ENCODE assay signal across 1 cellular context in the genomic region with DNA sequence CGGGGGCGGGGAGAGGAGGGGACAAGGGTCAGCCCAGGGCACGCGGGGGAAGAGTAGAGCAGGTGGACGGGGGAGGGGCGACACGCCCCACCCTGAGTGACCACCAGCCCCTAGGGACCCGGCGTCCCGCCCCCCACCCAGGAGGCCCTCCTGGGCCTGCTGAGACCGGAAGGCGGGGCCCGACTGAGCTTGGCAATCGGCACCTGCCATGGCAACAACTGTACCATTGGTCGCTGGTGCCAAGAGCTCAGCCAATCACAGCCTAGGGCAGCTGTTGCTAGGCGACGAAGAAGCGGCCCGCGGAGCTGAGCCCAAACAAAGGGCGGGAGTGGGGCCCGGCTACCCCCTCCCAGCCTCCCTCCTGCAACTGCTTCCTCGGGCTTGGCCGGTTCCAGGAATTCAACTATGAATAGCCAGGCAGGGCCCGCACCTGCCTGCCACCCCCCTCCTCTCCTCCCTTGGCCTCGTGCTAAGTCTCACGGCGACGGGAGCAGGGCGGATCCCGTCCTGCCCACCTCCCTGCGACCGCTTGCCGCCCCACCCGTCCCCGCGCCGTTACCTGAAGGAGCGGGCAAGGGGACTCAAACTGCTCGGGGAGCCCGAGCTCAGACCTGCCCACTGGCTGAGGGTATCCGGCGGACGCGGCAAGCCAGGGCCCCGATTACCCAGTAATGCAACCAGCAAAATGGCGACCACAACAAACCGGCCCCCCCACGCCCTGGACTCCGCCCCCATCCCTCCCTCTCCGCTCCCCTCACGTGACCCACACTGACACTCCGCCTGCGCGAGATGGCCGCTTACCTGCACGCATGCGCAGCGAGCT.
A peak's percentile ranks its signal among the peaks of the same experiment; 100 is the strongest.
TF ChIP-seq lines count a peak whose summit lies in the region.

TSS of gene DYRK1B (minus strand) at position 699 of the 823 bp plus-strand sequence. CDS start 2,295 bp downstream, outside the sequence.

TF ChIP-seq in WTC11, 78 proteins besides CTCF, POLR2A, EP300 and RAD21 (continued from another document and continues in another):
- no peak for TF ChIP-seq AFF4 (CRISPR knock-in tag; IDR thresholded peaks at IDR 0.05; ENCODE audit: borderline replicate concordance)
- TF ChIP-seq, protein P1, sequence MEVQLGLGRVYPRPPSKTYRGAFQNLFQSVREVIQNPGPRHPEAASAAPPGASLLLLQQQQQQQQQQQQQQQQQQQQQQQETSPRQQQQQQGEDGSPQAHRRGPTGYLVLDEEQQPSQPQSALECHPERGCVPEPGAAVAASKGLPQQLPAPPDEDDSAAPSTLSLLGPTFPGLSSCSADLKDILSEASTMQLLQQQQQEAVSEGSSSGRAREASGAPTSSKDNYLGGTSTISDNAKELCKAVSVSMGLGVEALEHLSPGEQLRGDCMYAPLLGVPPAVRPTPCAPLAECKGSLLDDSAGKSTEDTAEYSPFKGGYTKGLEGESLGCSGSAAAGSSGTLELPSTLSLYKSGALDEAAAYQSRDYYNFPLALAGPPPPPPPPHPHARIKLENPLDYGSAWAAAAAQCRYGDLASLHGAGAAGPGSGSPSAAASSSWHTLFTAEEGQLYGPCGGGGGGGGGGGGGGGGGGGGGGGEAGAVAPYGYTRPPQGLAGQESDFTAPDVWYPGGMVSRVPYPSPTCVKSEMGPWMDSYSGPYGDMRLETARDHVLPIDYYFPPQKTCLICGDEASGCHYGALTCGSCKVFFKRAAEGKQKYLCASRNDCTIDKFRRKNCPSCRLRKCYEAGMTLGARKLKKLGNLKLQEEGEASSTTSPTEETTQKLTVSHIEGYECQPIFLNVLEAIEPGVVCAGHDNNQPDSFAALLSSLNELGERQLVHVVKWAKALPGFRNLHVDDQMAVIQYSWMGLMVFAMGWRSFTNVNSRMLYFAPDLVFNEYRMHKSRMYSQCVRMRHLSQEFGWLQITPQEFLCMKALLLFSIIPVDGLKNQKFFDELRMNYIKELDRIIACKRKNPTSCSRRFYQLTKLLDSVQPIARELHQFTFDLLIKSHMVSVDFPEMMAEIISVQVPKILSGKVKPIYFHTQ (CRISPR knock-in tag; IDR thresholded peaks at IDR 0.05) = peak; percentile 70; the same call in 1 of the 2 replicates
- no peak for TF ChIP-seq SMAD4 (CRISPR knock-in tag; IDR thresholded peaks at IDR 0.05)
- TF ChIP-seq CREM (CRISPR knock-in tag; IDR thresholded peaks at IDR 0.05) = no peak
- 0 out of 2 replicates have a peak, but pooled peaks have one; percentile 16 for TF ChIP-seq E2F5 (CRISPR knock-in tag; IDR thresholded peaks at IDR 0.05)
- TF ChIP-seq TCF7 (CRISPR knock-in tag; IDR thresholded peaks at IDR 0.05; ENCODE audit: low read depth) = no peak
- TF ChIP-seq IRF2 (CRISPR knock-in tag; IDR thresholded peaks at IDR 0.05; ENCODE audit: borderline replicate concordance, low read depth) = no peak
- TF ChIP-seq ZNF121 (CRISPR knock-in tag; IDR thresholded peaks at IDR 0.05) = no peak
- no peak for TF ChIP-seq RORB (CRISPR knock-in tag; IDR thresholded peaks at IDR 0.05)
- TF ChIP-seq JAZF1 (CRISPR knock-in tag; IDR thresholded peaks at IDR 0.05) = no peak
- TF ChIP-seq SP1 (CRISPR knock-in tag; conservative IDR thresholded peaks at IDR 0.05) = peak; percentile 53
- TF ChIP-seq, protein P2, sequence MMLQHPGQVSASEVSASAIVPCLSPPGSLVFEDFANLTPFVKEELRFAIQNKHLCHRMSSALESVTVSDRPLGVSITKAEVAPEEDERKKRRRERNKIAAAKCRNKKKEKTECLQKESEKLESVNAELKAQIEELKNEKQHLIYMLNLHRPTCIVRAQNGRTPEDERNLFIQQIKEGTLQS (CRISPR knock-in tag; conservative IDR thresholded peaks at IDR 0.05) = no peak
- no peak for TF ChIP-seq SOX15 (CRISPR knock-in tag; IDR thresholded peaks at IDR 0.05)
- TF ChIP-seq CDX4 (CRISPR knock-in tag; IDR thresholded peaks at IDR 0.05; ENCODE audit: borderline replicate concordance) = no peak
- 0 out of 2 replicates have a peak, but pooled peaks have one; percentile 42 for TF ChIP-seq ETV6 (CRISPR knock-in tag; IDR thresholded peaks at IDR 0.05)
- peak; percentile 90 for TF ChIP-seq EMX1 (CRISPR knock-in tag; IDR thresholded peaks at IDR 0.05)
- TF ChIP-seq, protein P3, sequence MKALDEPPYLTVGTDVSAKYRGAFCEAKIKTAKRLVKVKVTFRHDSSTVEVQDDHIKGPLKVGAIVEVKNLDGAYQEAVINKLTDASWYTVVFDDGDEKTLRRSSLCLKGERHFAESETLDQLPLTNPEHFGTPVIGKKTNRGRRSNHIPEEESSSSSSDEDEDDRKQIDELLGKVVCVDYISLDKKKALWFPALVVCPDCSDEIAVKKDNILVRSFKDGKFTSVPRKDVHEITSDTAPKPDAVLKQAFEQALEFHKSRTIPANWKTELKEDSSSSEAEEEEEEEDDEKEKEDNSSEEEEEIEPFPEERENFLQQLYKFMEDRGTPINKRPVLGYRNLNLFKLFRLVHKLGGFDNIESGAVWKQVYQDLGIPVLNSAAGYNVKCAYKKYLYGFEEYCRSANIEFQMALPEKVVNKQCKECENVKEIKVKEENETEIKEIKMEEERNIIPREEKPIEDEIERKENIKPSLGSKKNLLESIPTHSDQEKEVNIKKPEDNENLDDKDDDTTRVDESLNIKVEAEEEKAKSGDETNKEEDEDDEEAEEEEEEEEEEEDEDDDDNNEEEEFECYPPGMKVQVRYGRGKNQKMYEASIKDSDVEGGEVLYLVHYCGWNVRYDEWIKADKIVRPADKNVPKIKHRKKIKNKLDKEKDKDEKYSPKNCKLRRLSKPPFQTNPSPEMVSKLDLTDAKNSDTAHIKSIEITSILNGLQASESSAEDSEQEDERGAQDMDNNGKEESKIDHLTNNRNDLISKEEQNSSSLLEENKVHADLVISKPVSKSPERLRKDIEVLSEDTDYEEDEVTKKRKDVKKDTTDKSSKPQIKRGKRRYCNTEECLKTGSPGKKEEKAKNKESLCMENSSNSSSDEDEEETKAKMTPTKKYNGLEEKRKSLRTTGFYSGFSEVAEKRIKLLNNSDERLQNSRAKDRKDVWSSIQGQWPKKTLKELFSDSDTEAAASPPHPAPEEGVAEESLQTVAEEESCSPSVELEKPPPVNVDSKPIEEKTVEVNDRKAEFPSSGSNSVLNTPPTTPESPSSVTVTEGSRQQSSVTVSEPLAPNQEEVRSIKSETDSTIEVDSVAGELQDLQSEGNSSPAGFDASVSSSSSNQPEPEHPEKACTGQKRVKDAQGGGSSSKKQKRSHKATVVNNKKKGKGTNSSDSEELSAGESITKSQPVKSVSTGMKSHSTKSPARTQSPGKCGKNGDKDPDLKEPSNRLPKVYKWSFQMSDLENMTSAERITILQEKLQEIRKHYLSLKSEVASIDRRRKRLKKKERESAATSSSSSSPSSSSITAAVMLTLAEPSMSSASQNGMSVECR (CRISPR knock-in tag; IDR thresholded peaks at IDR 0.05; ENCODE audit: borderline replicate concordance) = no peak; the same call in 1 of the 2 replicates
- peak; percentile 78 for TF ChIP-seq PRRX2 (CRISPR knock-in tag; IDR thresholded peaks at IDR 0.05)
- 0 out of 2 replicates have a peak, but pooled peaks have one; percentile 25 for TF ChIP-seq MYBL2 (CRISPR knock-in tag; IDR thresholded peaks at IDR 0.05)
- no peak for TF ChIP-seq ATF1 (CRISPR knock-in tag; IDR thresholded peaks at IDR 0.05)
- no peak for TF ChIP-seq MXD4 (CRISPR knock-in tag; IDR thresholded peaks at IDR 0.05; ENCODE audit: borderline replicate concordance)
- no peak for TF ChIP-seq TEAD4 (CRISPR knock-in tag; IDR thresholded peaks at IDR 0.05)
- TF ChIP-seq GABPB1 (CRISPR knock-in tag; IDR thresholded peaks at IDR 0.05) = no peak
- TF ChIP-seq FOXK1 (CRISPR knock-in tag; IDR thresholded peaks at IDR 0.05) = peak; percentile 97
- TF ChIP-seq GRHL2 (CRISPR knock-in tag; IDR thresholded peaks at IDR 0.05; ENCODE audit: insufficient replicate concordance, severe bottlenecking) = no peak
- TF ChIP-seq, protein P4, sequence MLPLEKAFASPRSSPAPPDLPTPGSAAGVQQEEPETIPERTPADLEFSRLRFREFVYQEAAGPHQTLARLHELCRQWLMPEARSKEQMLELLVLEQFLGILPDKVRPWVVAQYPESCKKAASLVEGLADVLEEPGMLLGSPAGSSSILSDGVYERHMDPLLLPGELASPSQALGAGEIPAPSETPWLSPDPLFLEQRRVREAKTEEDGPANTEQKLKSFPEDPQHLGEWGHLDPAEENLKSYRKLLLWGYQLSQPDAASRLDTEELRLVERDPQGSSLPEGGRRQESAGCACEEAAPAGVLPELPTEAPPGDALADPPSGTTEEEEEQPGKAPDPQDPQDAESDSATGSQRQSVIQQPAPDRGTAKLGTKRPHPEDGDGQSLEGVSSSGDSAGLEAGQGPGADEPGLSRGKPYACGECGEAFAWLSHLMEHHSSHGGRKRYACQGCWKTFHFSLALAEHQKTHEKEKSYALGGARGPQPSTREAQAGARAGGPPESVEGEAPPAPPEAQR (CRISPR knock-in tag; IDR thresholded peaks at IDR 0.05) = no peak
- peak; percentile 99 for TF ChIP-seq USF1 (CRISPR knock-in tag; IDR thresholded peaks at IDR 0.05)
- TF ChIP-seq ZNF263 (CRISPR knock-in tag; IDR thresholded peaks at IDR 0.05; ENCODE audit: low read depth) = no peak
- no peak for TF ChIP-seq RELA (CRISPR knock-in tag; IDR thresholded peaks at IDR 0.05; ENCODE audit: borderline replicate concordance)
- no peak for TF ChIP-seq ATF6 (CRISPR knock-in tag; IDR thresholded peaks at IDR 0.05)
- no peak for TF ChIP-seq GTF2I (CRISPR knock-in tag; conservative IDR thresholded peaks at IDR 0.05)
- TF ChIP-seq, protein P5, sequence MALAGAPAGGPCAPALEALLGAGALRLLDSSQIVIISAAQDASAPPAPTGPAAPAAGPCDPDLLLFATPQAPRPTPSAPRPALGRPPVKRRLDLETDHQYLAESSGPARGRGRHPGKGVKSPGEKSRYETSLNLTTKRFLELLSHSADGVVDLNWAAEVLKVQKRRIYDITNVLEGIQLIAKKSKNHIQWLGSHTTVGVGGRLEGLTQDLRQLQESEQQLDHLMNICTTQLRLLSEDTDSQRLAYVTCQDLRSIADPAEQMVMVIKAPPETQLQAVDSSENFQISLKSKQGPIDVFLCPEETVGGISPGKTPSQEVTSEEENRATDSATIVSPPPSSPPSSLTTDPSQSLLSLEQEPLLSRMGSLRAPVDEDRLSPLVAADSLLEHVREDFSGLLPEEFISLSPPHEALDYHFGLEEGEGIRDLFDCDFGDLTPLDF (CRISPR knock-in tag; IDR thresholded peaks at IDR 0.05) = no peak
- TF ChIP-seq, protein P6, sequence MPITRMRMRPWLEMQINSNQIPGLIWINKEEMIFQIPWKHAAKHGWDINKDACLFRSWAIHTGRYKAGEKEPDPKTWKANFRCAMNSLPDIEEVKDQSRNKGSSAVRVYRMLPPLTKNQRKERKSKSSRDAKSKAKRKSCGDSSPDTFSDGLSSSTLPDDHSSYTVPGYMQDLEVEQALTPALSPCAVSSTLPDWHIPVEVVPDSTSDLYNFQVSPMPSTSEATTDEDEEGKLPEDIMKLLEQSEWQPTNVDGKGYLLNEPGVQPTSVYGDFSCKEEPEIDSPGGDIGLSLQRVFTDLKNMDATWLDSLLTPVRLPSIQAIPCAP (CRISPR knock-in tag; IDR thresholded peaks at IDR 0.05) = no peak
- no peak for TF ChIP-seq ZBTB21 (CRISPR knock-in tag; IDR thresholded peaks at IDR 0.05; ENCODE audit: borderline replicate concordance)
- no peak for TF ChIP-seq KAT7 (CRISPR knock-in tag; IDR thresholded peaks at IDR 0.05; ENCODE audit: borderline replicate concordance)
